ENCODE assay signal across 1 cellular context in the genomic region with DNA sequence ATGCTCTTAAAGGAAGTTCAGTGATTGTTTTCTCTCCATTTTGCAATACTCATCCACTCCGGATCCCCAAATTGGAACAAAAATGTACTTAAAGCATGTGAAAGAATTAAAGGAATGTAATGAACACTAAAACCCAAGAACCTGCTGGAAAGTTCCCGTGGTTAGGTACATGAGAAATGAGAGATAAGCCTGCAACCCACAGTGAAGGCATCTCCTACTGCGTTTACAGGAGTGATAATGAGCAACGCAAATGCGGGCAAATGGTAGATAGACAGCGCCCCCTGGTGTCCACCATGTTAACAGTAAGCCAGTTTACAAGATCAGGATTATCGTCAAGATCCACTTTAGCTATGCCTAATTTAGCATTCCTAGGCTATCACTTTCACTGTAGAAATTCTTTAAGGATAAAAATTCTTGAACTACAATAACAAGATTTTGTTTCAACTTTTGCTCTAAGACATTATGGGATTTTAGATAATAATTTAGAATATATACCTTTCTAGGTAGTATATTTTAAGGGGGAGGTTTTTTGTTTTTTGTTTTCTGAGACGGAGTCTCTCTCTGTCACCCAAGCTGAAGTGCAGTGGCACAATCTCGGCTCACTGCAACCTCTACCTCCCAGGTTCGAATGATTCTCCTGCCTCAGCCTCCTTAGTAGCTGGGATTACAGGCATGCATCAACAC.
TF ChIP-seq lines count a peak whose summit lies in the region.

No MANE protein-coding gene starts in this region.

TF ChIP-seq in K562, 482 proteins besides CTCF, POLR2A, EP300 and RAD21 (continued from another document and continues in another):
- TF ChIP-seq, protein P1, sequence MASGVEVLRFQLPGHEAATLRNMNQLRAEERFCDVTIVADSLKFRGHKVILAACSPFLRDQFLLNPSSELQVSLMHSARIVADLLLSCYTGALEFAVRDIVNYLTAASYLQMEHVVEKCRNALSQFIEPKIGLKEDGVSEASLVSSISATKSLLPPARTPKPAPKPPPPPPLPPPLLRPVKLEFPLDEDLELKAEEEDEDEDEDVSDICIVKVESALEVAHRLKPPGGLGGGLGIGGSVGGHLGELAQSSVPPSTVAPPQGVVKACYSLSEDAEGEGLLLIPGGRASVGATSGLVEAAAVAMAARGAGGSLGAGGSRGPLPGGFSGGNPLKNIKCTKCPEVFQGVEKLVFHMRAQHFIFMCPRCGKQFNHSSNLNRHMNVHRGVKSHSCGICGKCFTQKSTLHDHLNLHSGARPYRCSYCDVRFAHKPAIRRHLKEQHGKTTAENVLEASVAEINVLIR (CRISPR knock-in tag; IDR thresholded peaks at IDR 0.05) = no peak
- TF ChIP-seq ETS2 (tag; IDR thresholded peaks at IDR 0.05; ENCODE audit: borderline replicate concordance, poor library complexity, severe bottlenecking) = no peak
- TF ChIP-seq CBX2 (IDR thresholded peaks at IDR 0.05; ENCODE audit: insufficient read depth, low read length, poor library complexity, severe bottlenecking) = no peak
- TF ChIP-seq ZNF217 (CRISPR knock-in tag; IDR thresholded peaks at IDR 0.05) = no peak
- TF ChIP-seq, protein P2, sequence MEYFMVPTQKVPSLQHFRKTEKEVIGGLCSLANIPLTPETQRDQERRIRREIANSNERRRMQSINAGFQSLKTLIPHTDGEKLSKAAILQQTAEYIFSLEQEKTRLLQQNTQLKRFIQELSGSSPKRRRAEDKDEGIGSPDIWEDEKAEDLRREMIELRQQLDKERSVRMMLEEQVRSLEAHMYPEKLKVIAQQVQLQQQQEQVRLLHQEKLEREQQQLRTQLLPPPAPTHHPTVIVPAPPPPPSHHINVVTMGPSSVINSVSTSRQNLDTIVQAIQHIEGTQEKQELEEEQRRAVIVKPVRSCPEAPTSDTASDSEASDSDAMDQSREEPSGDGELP (CRISPR knock-in tag; IDR thresholded peaks at IDR 0.05; ENCODE audit: borderline replicate concordance) = no peak
- no peak for TF ChIP-seq ZNF586 (CRISPR knock-in tag; conservative IDR thresholded peaks at IDR 0.05)
- TF ChIP-seq, protein P3, sequence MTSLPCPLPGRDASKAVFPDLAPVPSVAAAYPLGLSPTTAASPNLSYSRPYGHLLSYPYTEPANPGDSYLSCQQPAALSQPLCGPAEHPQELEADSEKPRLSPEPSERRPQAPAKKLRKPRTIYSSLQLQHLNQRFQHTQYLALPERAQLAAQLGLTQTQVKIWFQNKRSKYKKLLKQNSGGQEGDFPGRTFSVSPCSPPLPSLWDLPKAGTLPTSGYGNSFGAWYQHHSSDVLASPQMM (CRISPR knock-in tag; IDR thresholded peaks at IDR 0.05) = no peak
- peak; percentile 51 for TF ChIP-seq TCF3 (CRISPR knock-in tag; IDR thresholded peaks at IDR 0.05)
- no peak for TF ChIP-seq ZKSCAN8 (CRISPR knock-in tag; IDR thresholded peaks at IDR 0.05)
- no peak for TF ChIP-seq HCFC1 (IDR thresholded peaks at IDR 0.05; ENCODE audit: low read depth, low read length)
- no peak for TF ChIP-seq SNRNP70 (optimal IDR thresholded peaks at IDR 0.05; ENCODE audit: low read depth, low read length)
- no peak for TF ChIP-seq THRAP3 (IDR thresholded peaks at IDR 0.05; ENCODE audit: borderline replicate concordance)
- no peak for TF ChIP-seq KHSRP (IDR thresholded peaks at IDR 0.05)
- no peak for TF ChIP-seq MCM7 (IDR thresholded peaks at IDR 0.05)
- TF ChIP-seq CEBPG (CRISPR knock-in tag; IDR thresholded peaks at IDR 0.05) = no peak
- 0 out of 4 replicates have a peak, but pooled peaks of 1 of the 2 experiments have one; percentile 23 for TF ChIP-seq CEBPG (tag; conservative IDR thresholded peaks at IDR 0.05 in 1 of 2, IDR thresholded peaks at IDR 0.05 in 1 of 2)
- TF ChIP-seq ZNF146 (CRISPR knock-in tag; IDR thresholded peaks at IDR 0.05; ENCODE audit: unreplicated experiment) = no peak
- no peak for TF ChIP-seq ZBTB7A (IDR thresholded peaks at IDR 0.05; ENCODE audit: borderline replicate concordance, control insufficient read depth, low read depth, low read length)
- no peak for TF ChIP-seq GTF2E2 (tag; IDR thresholded peaks at IDR 0.05)
- TF ChIP-seq, protein P4, sequence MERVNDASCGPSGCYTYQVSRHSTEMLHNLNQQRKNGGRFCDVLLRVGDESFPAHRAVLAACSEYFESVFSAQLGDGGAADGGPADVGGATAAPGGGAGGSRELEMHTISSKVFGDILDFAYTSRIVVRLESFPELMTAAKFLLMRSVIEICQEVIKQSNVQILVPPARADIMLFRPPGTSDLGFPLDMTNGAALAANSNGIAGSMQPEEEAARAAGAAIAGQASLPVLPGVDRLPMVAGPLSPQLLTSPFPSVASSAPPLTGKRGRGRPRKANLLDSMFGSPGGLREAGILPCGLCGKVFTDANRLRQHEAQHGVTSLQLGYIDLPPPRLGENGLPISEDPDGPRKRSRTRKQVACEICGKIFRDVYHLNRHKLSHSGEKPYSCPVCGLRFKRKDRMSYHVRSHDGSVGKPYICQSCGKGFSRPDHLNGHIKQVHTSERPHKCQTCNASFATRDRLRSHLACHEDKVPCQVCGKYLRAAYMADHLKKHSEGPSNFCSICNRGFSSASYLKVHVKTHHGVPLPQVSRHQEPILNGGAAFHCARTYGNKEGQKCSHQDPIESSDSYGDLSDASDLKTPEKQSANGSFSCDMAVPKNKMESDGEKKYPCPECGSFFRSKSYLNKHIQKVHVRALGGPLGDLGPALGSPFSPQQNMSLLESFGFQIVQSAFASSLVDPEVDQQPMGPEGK (CRISPR knock-in tag; IDR thresholded peaks at IDR 0.05; ENCODE audit: borderline replicate concordance) = no peak
- no peak for TF ChIP-seq PHB2 (IDR thresholded peaks at IDR 0.05; ENCODE audit: low read depth)
- TF ChIP-seq, protein P5, sequence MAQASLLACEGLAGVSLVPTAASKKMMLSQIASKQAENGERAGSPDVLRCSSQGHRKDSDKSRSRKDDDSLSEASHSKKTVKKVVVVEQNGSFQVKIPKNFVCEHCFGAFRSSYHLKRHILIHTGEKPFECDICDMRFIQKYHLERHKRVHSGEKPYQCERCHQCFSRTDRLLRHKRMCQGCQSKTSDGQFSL (CRISPR knock-in tag; IDR thresholded peaks at IDR 0.05) = no peak
- TF ChIP-seq, protein P5 (tag; IDR thresholded peaks at IDR 0.05) = no peak
- TF ChIP-seq TCF7L2 (IDR thresholded peaks at IDR 0.05; ENCODE audit: low read depth, low read length) = no peak
- peak; percentile 30; the same call in 1 of the 2 replicates for TF ChIP-seq NCOR1 (IDR thresholded peaks at IDR 0.05)
- no peak for TF ChIP-seq HIVEP1 (CRISPR knock-in tag; IDR thresholded peaks at IDR 0.05)
- TF ChIP-seq POLR2AphosphoS5 (IDR thresholded peaks at IDR 0.05; ENCODE audit: control insufficient read depth, insufficient read depth, low read depth, low read length) = no peak
- peak; percentile 28; the same call in 1 of the 2 replicates for TF ChIP-seq ATF7 (IDR thresholded peaks at IDR 0.05)
- TF ChIP-seq, protein P6, sequence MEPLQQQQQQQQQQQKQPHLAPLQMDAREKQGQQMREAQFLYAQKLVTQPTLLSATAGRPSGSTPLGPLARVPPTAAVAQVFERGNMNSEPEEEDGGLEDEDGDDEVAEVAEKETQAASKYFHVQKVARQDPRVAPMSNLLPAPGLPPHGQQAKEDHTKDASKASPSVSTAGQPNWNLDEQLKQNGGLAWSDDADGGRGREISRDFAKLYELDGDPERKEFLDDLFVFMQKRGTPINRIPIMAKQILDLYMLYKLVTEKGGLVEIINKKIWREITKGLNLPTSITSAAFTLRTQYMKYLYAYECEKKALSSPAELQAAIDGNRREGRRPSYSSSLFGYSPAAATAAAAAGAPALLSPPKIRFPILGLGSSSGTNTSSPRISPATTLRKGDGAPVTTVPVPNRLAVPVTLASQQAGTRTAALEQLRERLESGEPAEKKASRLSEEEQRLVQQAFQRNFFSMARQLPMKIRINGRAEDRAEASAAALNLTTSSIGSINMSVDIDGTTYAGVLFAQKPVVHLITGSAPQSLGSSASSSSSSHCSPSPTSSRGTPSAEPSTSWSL (CRISPR knock-in tag; IDR thresholded peaks at IDR 0.05; ENCODE audit: borderline replicate concordance) = no peak
- no peak for TF ChIP-seq RUNX1 (IDR thresholded peaks at IDR 0.05; ENCODE audit: low read depth)
- TF ChIP-seq CSDE1 (IDR thresholded peaks at IDR 0.05) = peak in 1 of 2 experiments; percentile 25; a peak in 1 of 4 replicates
- 0 out of 2 replicates have a peak, but pooled peaks have one; percentile 16 for TF ChIP-seq SMARCA4 (IDR thresholded peaks at IDR 0.05)
- TF ChIP-seq HNRNPL (IDR thresholded peaks at IDR 0.05; ENCODE audit: low read depth, low read length) = no peak
- no peak for TF ChIP-seq RBM15 (IDR thresholded peaks at IDR 0.05; ENCODE audit: insufficient read depth, low read length)
- no peak for TF ChIP-seq YY1 (IDR thresholded peaks at IDR 0.05; ENCODE audit: borderline replicate concordance in 1 of 3, control insufficient read depth in 1 of 3, extremely low read depth in 1 of 3, insufficient read depth in 3 of 3, insufficient read length in 1 of 3, insufficient replicate concordance in 2 of 3, low read depth in 1 of 3, low read length in 2 of 3)
- no peak for TF ChIP-seq CHD4 (IDR thresholded peaks at IDR 0.05; ENCODE audit: insufficient read depth, insufficient replicate concordance, low read depth, low read length, poor library complexity, severe bottlenecking)
- peak; percentile 60; the same call in 1 of the 2 replicates for TF ChIP-seq ZNF24 (IDR thresholded peaks at IDR 0.05)
- peak; percentile 95 for TF ChIP-seq SMC3 (conservative IDR thresholded peaks at IDR 0.05; ENCODE audit: insufficient read depth, low read depth, low read length)
- no peak for TF ChIP-seq NEUROD1 (IDR thresholded peaks at IDR 0.05; ENCODE audit: borderline replicate concordance, low read depth, low read length, partially characterized antibody)
- TF ChIP-seq FUS (optimal IDR thresholded peaks at IDR 0.05; ENCODE audit: low read depth, low read length) = no peak
- peak; percentile 93 for TF ChIP-seq CXXC5 (CRISPR knock-in tag; IDR thresholded peaks at IDR 0.05)
- TF ChIP-seq CBX8 (IDR thresholded peaks at IDR 0.05; ENCODE audit: borderline replicate concordance, extremely low read depth, low read depth, low read length, poor library complexity, severe bottlenecking) = no peak
- no peak for TF ChIP-seq ZNF232 (CRISPR knock-in tag; IDR thresholded peaks at IDR 0.05)
- TF ChIP-seq ATF1 (CRISPR knock-in tag; IDR thresholded peaks at IDR 0.05) = no peak
- peak; percentile 60 for TF ChIP-seq ATF1 (tag; IDR thresholded peaks at IDR 0.05)
- peak; percentile 64; the same call in 1 of the 2 replicates for TF ChIP-seq CTBP1 (IDR thresholded peaks at IDR 0.05; ENCODE audit: borderline replicate concordance)
- TF ChIP-seq CBFB (CRISPR knock-in tag; IDR thresholded peaks at IDR 0.05) = no peak
- TF ChIP-seq, protein P7, sequence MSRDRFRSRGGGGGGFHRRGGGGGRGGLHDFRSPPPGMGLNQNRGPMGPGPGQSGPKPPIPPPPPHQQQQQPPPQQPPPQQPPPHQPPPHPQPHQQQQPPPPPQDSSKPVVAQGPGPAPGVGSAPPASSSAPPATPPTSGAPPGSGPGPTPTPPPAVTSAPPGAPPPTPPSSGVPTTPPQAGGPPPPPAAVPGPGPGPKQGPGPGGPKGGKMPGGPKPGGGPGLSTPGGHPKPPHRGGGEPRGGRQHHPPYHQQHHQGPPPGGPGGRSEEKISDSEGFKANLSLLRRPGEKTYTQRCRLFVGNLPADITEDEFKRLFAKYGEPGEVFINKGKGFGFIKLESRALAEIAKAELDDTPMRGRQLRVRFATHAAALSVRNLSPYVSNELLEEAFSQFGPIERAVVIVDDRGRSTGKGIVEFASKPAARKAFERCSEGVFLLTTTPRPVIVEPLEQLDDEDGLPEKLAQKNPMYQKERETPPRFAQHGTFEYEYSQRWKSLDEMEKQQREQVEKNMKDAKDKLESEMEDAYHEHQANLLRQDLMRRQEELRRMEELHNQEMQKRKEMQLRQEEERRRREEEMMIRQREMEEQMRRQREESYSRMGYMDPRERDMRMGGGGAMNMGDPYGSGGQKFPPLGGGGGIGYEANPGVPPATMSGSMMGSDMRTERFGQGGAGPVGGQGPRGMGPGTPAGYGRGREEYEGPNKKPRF (IDR thresholded peaks at IDR 0.05; ENCODE audit: low read depth, low read length) = no peak
- TF ChIP-seq SP2 (IDR thresholded peaks at IDR 0.05; ENCODE audit: extremely low read depth, low read depth, low read length, poor library complexity, severe bottlenecking) = no peak
- TF ChIP-seq, protein P8, sequence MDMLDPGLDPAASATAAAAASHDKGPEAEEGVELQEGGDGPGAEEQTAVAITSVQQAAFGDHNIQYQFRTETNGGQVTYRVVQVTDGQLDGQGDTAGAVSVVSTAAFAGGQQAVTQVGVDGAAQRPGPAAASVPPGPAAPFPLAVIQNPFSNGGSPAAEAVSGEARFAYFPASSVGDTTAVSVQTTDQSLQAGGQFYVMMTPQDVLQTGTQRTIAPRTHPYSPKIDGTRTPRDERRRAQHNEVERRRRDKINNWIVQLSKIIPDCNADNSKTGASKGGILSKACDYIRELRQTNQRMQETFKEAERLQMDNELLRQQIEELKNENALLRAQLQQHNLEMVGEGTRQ (CRISPR knock-in tag; IDR thresholded peaks at IDR 0.05) = no peak
- no peak for TF ChIP-seq NR2C2 (CRISPR knock-in tag; IDR thresholded peaks at IDR 0.05)
- TF ChIP-seq NR2C2 (tag; IDR thresholded peaks at IDR 0.05) = no peak
- TF ChIP-seq COPS2 (conservative IDR thresholded peaks at IDR 0.05) = no peak
- no peak for TF ChIP-seq RBM25 (IDR thresholded peaks at IDR 0.05; ENCODE audit: low read depth, low read length, severe bottlenecking)
- no peak for TF ChIP-seq PCBP1 (IDR thresholded peaks at IDR 0.05; ENCODE audit: low read depth, low read length, poor library complexity, severe bottlenecking)
- no peak for TF ChIP-seq ETV5 (CRISPR knock-in tag; IDR thresholded peaks at IDR 0.05; ENCODE audit: low read depth)
- no peak for TF ChIP-seq SMAD4 (CRISPR knock-in tag; conservative IDR thresholded peaks at IDR 0.05)
- TF ChIP-seq, protein P9, sequence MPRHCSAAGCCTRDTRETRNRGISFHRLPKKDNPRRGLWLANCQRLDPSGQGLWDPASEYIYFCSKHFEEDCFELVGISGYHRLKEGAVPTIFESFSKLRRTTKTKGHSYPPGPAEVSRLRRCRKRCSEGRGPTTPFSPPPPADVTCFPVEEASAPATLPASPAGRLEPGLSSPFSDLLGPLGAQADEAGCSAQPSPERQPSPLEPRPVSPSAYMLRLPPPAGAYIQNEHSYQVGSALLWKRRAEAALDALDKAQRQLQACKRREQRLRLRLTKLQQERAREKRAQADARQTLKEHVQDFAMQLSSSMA (CRISPR knock-in tag; IDR thresholded peaks at IDR 0.05) = no peak
- no peak for TF ChIP-seq DMBX1 (CRISPR knock-in tag; IDR thresholded peaks at IDR 0.05; ENCODE audit: borderline replicate concordance)
- TF ChIP-seq, protein P10, sequence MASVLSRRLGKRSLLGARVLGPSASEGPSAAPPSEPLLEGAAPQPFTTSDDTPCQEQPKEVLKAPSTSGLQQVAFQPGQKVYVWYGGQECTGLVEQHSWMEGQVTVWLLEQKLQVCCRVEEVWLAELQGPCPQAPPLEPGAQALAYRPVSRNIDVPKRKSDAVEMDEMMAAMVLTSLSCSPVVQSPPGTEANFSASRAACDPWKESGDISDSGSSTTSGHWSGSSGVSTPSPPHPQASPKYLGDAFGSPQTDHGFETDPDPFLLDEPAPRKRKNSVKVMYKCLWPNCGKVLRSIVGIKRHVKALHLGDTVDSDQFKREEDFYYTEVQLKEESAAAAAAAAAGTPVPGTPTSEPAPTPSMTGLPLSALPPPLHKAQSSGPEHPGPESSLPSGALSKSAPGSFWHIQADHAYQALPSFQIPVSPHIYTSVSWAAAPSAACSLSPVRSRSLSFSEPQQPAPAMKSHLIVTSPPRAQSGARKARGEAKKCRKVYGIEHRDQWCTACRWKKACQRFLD (CRISPR knock-in tag; IDR thresholded peaks at IDR 0.05) = no peak
- no peak for TF ChIP-seq FOXP1 (CRISPR knock-in tag; IDR thresholded peaks at IDR 0.05)
- no peak for TF ChIP-seq KLF1 (tag; IDR thresholded peaks at IDR 0.05)
